Comparison of ENCODE assay signal across 9 cellular contexts in genomic region chr16:66342294-66342900, GRCh38. TPM values are rescaled to one million over a fixed set of nuclear protein-coding genes. Genes with fewer than 3 reads are reported as not detected.
DNase-seq lines count a peak whose midpoint lies in the region; ATAC-seq and TF ChIP-seq lines count a peak whose summit lies in the region.
"Had no signal": no experiment of that assay in that cellular context is flagged by ENCODE, and none has a peak within 500 bp of the region (broad histone marks: within the 10 kb centered on the region; RNA-seq: fewer than 3 reads in every experiment).

No MANE protein-coding gene starts in this region.

- H3K9me3 Mint-ChIP-seq in glutamatergic neuron (ENCODE audit: unreplicated experiment) (peaks cover 9% of the 10 kb centered on the region), type B pancreatic cell (no peaks in the 10 kb centered on the region)
- H3K9me3 Mint-ChIP-seq: activated naive CD4-positive, alpha-beta T cell treated with anti-CD3 and anti-CD28 coated beads, Interleukin-2, amount 50 U/mL, for 72 hours had no signal

- no peak for ATAC-seq in GM21367 (IDR thresholded peaks at IDR 0.05; ENCODE audit: unreplicated experiment)

- H3K27ac ChIP-seq in effector memory CD4-positive, alpha-beta T cell (ENCODE audit: insufficient read depth, low read length, poor library complexity, severe bottlenecking), result no peak overlapping the region

- H3K36me3 Mint-ChIP-seq in glutamatergic neuron (ENCODE audit: unreplicated experiment) (peaks cover 24% of the 10 kb centered on the region), type B pancreatic cell (no peaks in the 10 kb centered on the region)
- H3K36me3 Mint-ChIP-seq: activated naive CD4-positive, alpha-beta T cell treated with anti-CD3 and anti-CD28 coated beads, Interleukin-2, amount 50 U/mL, for 72 hours had no signal

- DNase-seq in stimulated activated CD4-positive, alpha-beta T cell treated with anti-CD3 and anti-CD28 coated beads, Interleukin-12 subunit alpha, Interleukin-12 subunit beta, amount 100 ng/mL, for 4 hours, result peak; percentile 31
- DNase-seq in stimulated activated CD4-positive, alpha-beta T cell treated with anti-CD3 and anti-CD28 coated beads, Interleukin-1b, Interleukin-23, amount 100 ng/mL, for 48 hours, result no peak
- DNase-seq in SK-MEL-5 (ENCODE audit: low read depth, low spot score) (peak; percentile 49), glutamatergic neuron (peak; percentile 86), type B pancreatic cell (ENCODE audit: extremely low spot score, unreplicated experiment) (no peak), NOMO-1 treated with DMSO at 0.1 percent for 48 hours (lab: John Stamatoyannopoulos, UW; ENCODE audit: unreplicated experiment) (no peak)
- no peak for DNase-seq in effector memory CD4-positive, alpha-beta T cell

- H3K36me3 ChIP-seq in effector memory CD4-positive, alpha-beta T cell (ENCODE audit: control insufficient read depth, insufficient read depth, low read length), result no peaks in the 10 kb centered on the region

- H3K4me3 Mint-ChIP-seq in glutamatergic neuron (ENCODE audit: unreplicated experiment) (no peak overlapping the region), type B pancreatic cell (no peak overlapping the region)

- H3K27me3 ChIP-seq in effector memory CD4-positive, alpha-beta T cell (replicated peaks; ENCODE audit: control insufficient read depth, insufficient read depth, low read length, poor library complexity, severe bottlenecking), result peaks cover 3% of the 10 kb centered on the region

- H3K27ac Mint-ChIP-seq in glutamatergic neuron (ENCODE audit: unreplicated experiment) (no peak overlapping the region), type B pancreatic cell (no peak overlapping the region)
- H3K27ac Mint-ChIP-seq: activated naive CD4-positive, alpha-beta T cell treated with anti-CD3 and anti-CD28 coated beads, Interleukin-2, amount 50 U/mL, for 72 hours had no signal

- H3K4me1 Mint-ChIP-seq in glutamatergic neuron (ENCODE audit: low read depth, unreplicated experiment) (peaks cover 4% of the 10 kb centered on the region), type B pancreatic cell (ENCODE audit: unreplicated experiment) (no peaks in the 10 kb centered on the region)

- H3K9me3 ChIP-seq in effector memory CD4-positive, alpha-beta T cell (ENCODE audit: control insufficient read depth, low read length), result no peaks in the 10 kb centered on the region

- H3K27me3 Mint-ChIP-seq in glutamatergic neuron (ENCODE audit: unreplicated experiment), result peaks cover 7% of the 10 kb centered on the region
- H3K27me3 Mint-ChIP-seq in type B pancreatic cell, result peaks cover 4% of the 10 kb centered on the region

- H3K4me3 ChIP-seq in effector memory CD4-positive, alpha-beta T cell (ENCODE audit: insufficient read depth, low read depth, low read length, poor library complexity, severe bottlenecking), result no peak overlapping the region

- in situ Hi-C loops in SK-MEL-5 (cut with HindIII; ENCODE audit: low pct_unique_long_range_greater_than_20kb, low sequenced_read_pairs), result no loop called here

- no peaks in the 10 kb centered on the region for H3K4me1 ChIP-seq in effector memory CD4-positive, alpha-beta T cell (ENCODE audit: control insufficient read depth, insufficient read depth, low read length, poor library complexity, severe bottlenecking)

- TF ChIP-seq CTCF in glutamatergic neuron (IDR thresholded peaks at IDR 0.05; ENCODE audit: partially characterized antibody, unreplicated experiment) (peak; percentile 89), type B pancreatic cell (conservative IDR thresholded peaks at IDR 0.05) (peak; percentile 85)

RNA-seq across cellular contexts. Expression of gene CDH5, which starts 24.1 kb away (rescaled TPM):
- total RNA-seq in SK-MEL-5 (2014; rRNA removed; shearing (Covaris generic)), result not detected in 2 replicates
- not detected in 2 replicates for polyA plus RNA-seq in SK-MEL-5 (2015; cell fraction: cytosol; rRNA removed)
- not detected in 2 replicates for polyA plus RNA-seq in SK-MEL-5 (2015; cell fraction: nucleus; rRNA removed)
- total RNA-seq in glutamatergic neuron (ENCODE audit: unreplicated experiment), result 9.6 TPM
- total RNA-seq in type B pancreatic cell (ENCODE audit: low replicate concordance), result 0.40 and 0.46 TPM in 2 replicates
- total RNA-seq: activated naive CD4-positive, alpha-beta T cell treated with anti-CD3 and anti-CD28 coated beads, Interleukin-2, amount 50 U/mL, for 72 hours had no signal

Comparison
In these comparisons a context has a peak if more than half of its experiments do, and no peak if none do; other contexts are left out.
1. DNase-seq: peak in stimulated activated CD4-positive, alpha-beta T cell treated with anti-CD3 and anti-CD28 coated beads, Interleukin-12 subunit alpha, Interleukin-12 subunit beta, amount 100 ng/mL, for 4 hours (single experiment), SK-MEL-5 (single experiment) and glutamatergic neuron (single experiment); none in stimulated activated CD4-positive, alpha-beta T cell treated with anti-CD3 and anti-CD28 coated beads, Interleukin-1b, Interleukin-23, amount 100 ng/mL, for 48 hours (single experiment), type B pancreatic cell (single experiment), effector memory CD4-positive, alpha-beta T cell (0 of 3) and NOMO-1 treated with DMSO at 0.1 percent for 48 hours (single experiment).